ENCODE assay signal across 1 cellular context in genomic region chr19:1675633-1676350, GRCh38.
TF ChIP-seq lines count a peak whose summit lies in the region.

No MANE protein-coding gene starts in this region.

TF ChIP-seq in HepG2, 621 proteins besides CTCF, POLR2A, EP300 and RAD21 (continued from another document):
- TF ChIP-seq HINFP (CRISPR knock-in tag; IDR thresholded peaks at IDR 0.05; ENCODE audit: low read depth) (no peak), ZBTB34 (CRISPR knock-in tag; IDR thresholded peaks at IDR 0.05) (no peak), ATF4 (CRISPR knock-in tag; IDR thresholded peaks at IDR 0.05) (no peak), SP2 (CRISPR knock-in tag; IDR thresholded peaks at IDR 0.05) (no peak), ZNF709 (CRISPR knock-in tag; IDR thresholded peaks at IDR 0.05) (no peak), ZNF619 (CRISPR knock-in tag; IDR thresholded peaks at IDR 0.05) (no peak), E2F1 (CRISPR knock-in tag; IDR thresholded peaks at IDR 0.05) (peak; percentile 65; the same call in 1 of the 2 replicates), BORCS8-MEF2B (CRISPR knock-in tag; IDR thresholded peaks at IDR 0.05) (0 out of 2 replicates have a peak, but pooled peaks have one; percentile 22), E2F5 (CRISPR knock-in tag; conservative IDR thresholded peaks at IDR 0.05) (no peak), ZNF629 (CRISPR knock-in tag; conservative IDR thresholded peaks at IDR 0.05) (peak; percentile 61; the same call in 1 of the 2 replicates), HMGXB4 (CRISPR knock-in tag; IDR thresholded peaks at IDR 0.05; ENCODE audit: borderline replicate concordance in 1 of 2, low read depth in 1 of 2) (no peak), SKI (IDR thresholded peaks at IDR 0.05; ENCODE audit: partially characterized antibody) (no peak), ZKSCAN1 (IDR thresholded peaks at IDR 0.05; ENCODE audit: low read length) (no peak), POGK (CRISPR knock-in tag; conservative IDR thresholded peaks at IDR 0.05) (no peak), PAXIP1 (CRISPR knock-in tag; conservative IDR thresholded peaks at IDR 0.05) (no peak), CENPT (CRISPR knock-in tag; IDR thresholded peaks at IDR 0.05; ENCODE audit: low read depth) (no peak), ZNF280B (CRISPR knock-in tag; IDR thresholded peaks at IDR 0.05; ENCODE audit: borderline replicate concordance) (no peak), TIGD3 (CRISPR knock-in tag; IDR thresholded peaks at IDR 0.05; ENCODE audit: borderline replicate concordance) (no peak), HES4 (CRISPR knock-in tag; IDR thresholded peaks at IDR 0.05; ENCODE audit: borderline replicate concordance) (no peak), ZNF513 (CRISPR knock-in tag; conservative IDR thresholded peaks at IDR 0.05) (no peak), ASH2L (IDR thresholded peaks at IDR 0.05; ENCODE audit: insufficient read length, low read depth, low read length) (no peak), TCF7L2 (IDR thresholded peaks at IDR 0.05; ENCODE audit: low read depth, low read length) (no peak), THYN1 (CRISPR knock-in tag; IDR thresholded peaks at IDR 0.05; ENCODE audit: borderline replicate concordance, low read depth) (no peak), GFI1 (CRISPR knock-in tag; IDR thresholded peaks at IDR 0.05; ENCODE audit: borderline replicate concordance) (no peak), POLR2AphosphoS5 (IDR thresholded peaks at IDR 0.05; ENCODE audit: low read depth, low read length) (no peak), HNRNPK (IDR thresholded peaks at IDR 0.05; ENCODE audit: low read depth, low read length, poor library complexity, severe bottlenecking) (no peak), FOXJ3 (CRISPR knock-in tag; IDR thresholded peaks at IDR 0.05; ENCODE audit: borderline replicate concordance) (no peak), BATF2 (CRISPR knock-in tag; IDR thresholded peaks at IDR 0.05) (no peak), GABPB1 (CRISPR knock-in tag; IDR thresholded peaks at IDR 0.05) (peak; percentile 15; the same call in 1 of the 2 replicates)
